8 cellular contexts compared by ENCODE assay signal in the genomic region with DNA sequence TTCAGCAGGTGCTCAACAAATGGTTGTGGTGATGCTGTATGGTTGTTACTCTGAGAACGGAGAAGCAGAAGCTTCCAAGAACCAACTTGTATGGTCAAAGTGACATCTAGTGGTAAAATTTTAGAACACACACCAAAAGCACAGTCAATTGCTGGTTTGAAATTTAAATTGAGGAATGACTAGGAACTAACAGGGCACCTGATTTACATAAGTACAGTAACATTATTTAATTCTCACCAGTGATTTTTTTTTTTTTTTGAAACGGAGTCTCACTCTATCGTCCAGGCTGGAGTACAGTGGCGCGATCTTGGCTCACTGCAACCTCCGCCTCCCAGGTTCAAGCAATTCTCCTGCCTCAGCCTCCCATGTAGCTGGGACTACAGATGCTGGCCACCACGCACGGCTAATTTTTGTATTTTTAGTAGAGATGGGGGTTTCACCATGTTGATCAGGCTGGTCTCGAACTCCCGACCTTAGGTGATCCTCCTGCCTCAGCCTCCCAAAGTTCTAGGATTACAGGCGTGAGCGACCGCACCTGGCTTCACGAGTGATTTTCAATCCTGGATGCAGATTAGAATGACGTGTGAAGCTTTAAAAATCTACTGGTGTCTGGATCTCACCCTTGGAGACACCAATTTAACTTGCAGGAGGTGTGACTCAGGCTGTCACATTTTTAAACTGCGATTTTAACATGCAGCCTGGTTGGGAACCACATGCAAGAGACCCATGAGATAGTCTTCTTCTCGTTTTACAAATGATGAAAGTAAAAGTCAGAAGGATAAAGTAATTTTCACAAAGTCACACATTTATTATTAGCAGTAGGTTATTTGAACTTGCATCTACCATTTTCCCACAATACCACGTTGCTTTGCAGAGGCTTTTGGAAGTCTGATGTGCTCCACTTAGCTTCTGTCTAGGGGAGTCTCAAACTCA. TPM values are rescaled to one million over a fixed set of nuclear protein-coding genes. Genes with fewer than 3 reads are reported as not detected.
DNase-seq lines count a peak whose midpoint lies in the region; ATAC-seq, FAIRE-seq and TF ChIP-seq lines count a peak whose summit lies in the region.

No MANE protein-coding gene starts in this region.

- no peak overlapping the region for H3K27ac ChIP-seq in AG04450 (ENCODE audit: low read depth, low read length)

- peaks cover 8% of the 10 kb centered on the region for H3K27me3 Mint-ChIP-seq in nephron progenitor cell (ENCODE audit: low read depth, poor library complexity)

- H3K4me1 Mint-ChIP-seq in nephron progenitor cell, result peaks cover 6% of the 10 kb centered on the region

- POLR2A ChIA-PET in AG04450 (lab: Yijun Ruan, JAX), result interaction anchor here (0.9 to 1.1 kb wide), 2 partner anchors 96 to 176 kb away, joined by 3 to 4 read pairs; a partner anchor contains a TSS

- H3K4me3 ChIP-seq in AG04450 (ENCODE audit: low read depth, low read length), result no peak overlapping the region

- FAIRE-seq in GM12891 (lab: Jason Lieb, UNC), result peak; percentile 72

- TF ChIP-seq CTCF in AG04450 (IDR thresholded peaks at IDR 0.05; ENCODE audit: low read depth, low read length), result peak; percentile 68
- peak; percentile 68 for TF ChIP-seq CTCF in nephron progenitor cell (IDR thresholded peaks at IDR 0.05)

- no peak overlapping the region for H3K27ac Mint-ChIP-seq in nephron progenitor cell

- no peaks in the 10 kb centered on the region for H3K9me3 Mint-ChIP-seq in nephron progenitor cell

- peak; percentile 50 for DNase-seq in AG04450 (ENCODE audit: low read depth, low spot score)
- no peak for DNase-seq in GM12891 (ENCODE audit: insufficient read length, low spot score)
- peak; percentile 45 for DNase-seq in NCI-H1417 treated with DMSO at 0.1 percent for 48 hours (lab: John Stamatoyannopoulos, UW)
- DNase-seq in fibroblast of gingiva (ENCODE audit: low read depth), result peak; percentile 71
- peak; percentile 14 for DNase-seq in nephron progenitor cell

- no peaks in the 10 kb centered on the region for H3K36me3 Mint-ChIP-seq in nephron progenitor cell (ENCODE audit: low read depth)

- no peak overlapping the region for H3K4me3 Mint-ChIP-seq in nephron progenitor cell

- ATAC-seq in SK-N-SH treated with all-trans-retinoic acid at 6 μM for 48 hours, result peak; percentile 91
- no peak for ATAC-seq in GM21526 (IDR thresholded peaks at IDR 0.05; ENCODE audit: low FRiP score, unreplicated experiment)
- no peak for ATAC-seq in HG03378 (IDR thresholded peaks at IDR 0.05; ENCODE audit: unreplicated experiment)

- CTCF ChIA-PET in AG04450 (lab: Charles Lee), result interaction anchor here (0.5 to 11.0 kb wide), 21 partner anchors 9 to 652 kb away, joined by 3 to 173 read pairs (median 4); a partner anchor contains a TSS

- H3K9me3 ChIP-seq in AG04450 (ENCODE audit: control insufficient read depth, insufficient read depth, low read length), result no peaks in the 10 kb centered on the region

- TF ChIP-seq POLR2A in GM12891 (IDR thresholded peaks at IDR 0.05; ENCODE audit: low read depth, low read length), result no peak

- H3K27me3 ChIP-seq in AG04450 (ENCODE audit: control insufficient read depth, insufficient read depth, low read length), result no peaks in the 10 kb centered on the region

TF ChIP-seq in GM12891, 5 proteins besides CTCF, POLR2A, EP300 and RAD21:
- TF ChIP-seq POU2F2 (IDR thresholded peaks at IDR 0.05; ENCODE audit: low read depth, low read length) (no peak), POLR2AphosphoS5 (IDR thresholded peaks at IDR 0.05; ENCODE audit: low read depth, low read length) (no peak), TAF1 (IDR thresholded peaks at IDR 0.05; ENCODE audit: low read depth, low read length) (no peak)
TF ChIP-seq in GM12891: peak in this region for 0.

TF ChIP-seq in SK-N-SH treated with all-trans-retinoic acid at 6 μM for 48 hours, 23 proteins besides CTCF, POLR2A, EP300 and RAD21:
- TF ChIP-seq GLIS3 (CRISPR knock-in tag; IDR thresholded peaks at IDR 0.05) (no peak), ZNF8 (CRISPR knock-in tag; IDR thresholded peaks at IDR 0.05) (0 out of 2 replicates have a peak, but pooled peaks have one; percentile 59)

RNA-seq across cellular contexts. Expression of a gene that starts 14.1 kb away (rescaled TPM):
- polyA plus RNA-seq in AG04450 (2011; rRNA removed), result 130 and 152 TPM in 2 replicates
- 153 and 216 TPM in 2 replicates for polyA minus RNA-seq in AG04450 (2011; rRNA and poly(A)+ RNA removed)
- polyA plus RNA-seq in GM12891 (2012; ENCODE audit: low read depth, missing spikeins), result 25.7 TPM

RNA-seq across cellular contexts. Expression of a gene that starts 18.3 kb away (rescaled TPM):
- 7.0 and 8.4 TPM in 2 replicates for polyA plus RNA-seq in AG04450 (2011; rRNA removed)
- 8.9 and 12.0 TPM in 2 replicates for polyA minus RNA-seq in AG04450 (2011; rRNA and poly(A)+ RNA removed)
- 14.3 TPM for polyA plus RNA-seq in GM12891 (2012; ENCODE audit: low read depth, missing spikeins)
